ENCODE assay signal across 1 cellular context in the genomic region with DNA sequence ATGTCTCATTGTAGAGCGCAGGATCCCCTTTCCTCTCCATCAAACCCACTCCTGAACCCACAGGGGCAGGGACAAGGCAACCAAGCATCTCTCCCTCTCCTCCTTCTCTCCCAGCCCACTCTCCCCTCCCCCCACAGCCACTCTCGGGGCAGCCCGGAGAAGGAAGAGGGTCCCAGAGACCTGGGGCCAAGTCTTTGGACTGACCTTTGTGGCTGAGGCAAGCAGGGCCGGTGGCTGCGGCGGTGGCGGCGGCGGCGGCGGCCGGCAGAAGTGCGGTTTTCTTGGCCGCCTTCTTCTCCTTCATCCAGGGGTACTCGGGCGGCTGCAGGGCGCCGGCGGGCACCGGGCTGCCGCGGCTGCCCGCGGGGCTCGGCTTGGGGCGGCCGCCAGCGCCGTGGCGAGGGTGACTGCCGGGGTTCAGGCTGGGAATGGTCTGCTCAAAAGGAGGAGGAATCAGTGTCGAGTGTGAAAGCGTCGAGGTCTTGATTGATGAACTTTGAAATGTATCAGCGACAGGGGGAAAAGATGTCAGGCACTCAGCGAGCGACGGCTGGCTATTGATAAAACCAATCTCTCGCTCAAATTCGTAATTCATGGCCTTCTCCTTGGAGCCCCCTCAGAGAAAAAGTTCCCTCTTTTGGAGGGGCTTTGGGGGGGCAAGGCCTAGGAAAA.
TF ChIP-seq lines count a peak whose summit lies in the region.

No MANE protein-coding gene starts in this region.

TF ChIP-seq in GM23338, 12 proteins besides CTCF, POLR2A, EP300 and RAD21 (continued from another document):
- TF ChIP-seq, protein P1, sequence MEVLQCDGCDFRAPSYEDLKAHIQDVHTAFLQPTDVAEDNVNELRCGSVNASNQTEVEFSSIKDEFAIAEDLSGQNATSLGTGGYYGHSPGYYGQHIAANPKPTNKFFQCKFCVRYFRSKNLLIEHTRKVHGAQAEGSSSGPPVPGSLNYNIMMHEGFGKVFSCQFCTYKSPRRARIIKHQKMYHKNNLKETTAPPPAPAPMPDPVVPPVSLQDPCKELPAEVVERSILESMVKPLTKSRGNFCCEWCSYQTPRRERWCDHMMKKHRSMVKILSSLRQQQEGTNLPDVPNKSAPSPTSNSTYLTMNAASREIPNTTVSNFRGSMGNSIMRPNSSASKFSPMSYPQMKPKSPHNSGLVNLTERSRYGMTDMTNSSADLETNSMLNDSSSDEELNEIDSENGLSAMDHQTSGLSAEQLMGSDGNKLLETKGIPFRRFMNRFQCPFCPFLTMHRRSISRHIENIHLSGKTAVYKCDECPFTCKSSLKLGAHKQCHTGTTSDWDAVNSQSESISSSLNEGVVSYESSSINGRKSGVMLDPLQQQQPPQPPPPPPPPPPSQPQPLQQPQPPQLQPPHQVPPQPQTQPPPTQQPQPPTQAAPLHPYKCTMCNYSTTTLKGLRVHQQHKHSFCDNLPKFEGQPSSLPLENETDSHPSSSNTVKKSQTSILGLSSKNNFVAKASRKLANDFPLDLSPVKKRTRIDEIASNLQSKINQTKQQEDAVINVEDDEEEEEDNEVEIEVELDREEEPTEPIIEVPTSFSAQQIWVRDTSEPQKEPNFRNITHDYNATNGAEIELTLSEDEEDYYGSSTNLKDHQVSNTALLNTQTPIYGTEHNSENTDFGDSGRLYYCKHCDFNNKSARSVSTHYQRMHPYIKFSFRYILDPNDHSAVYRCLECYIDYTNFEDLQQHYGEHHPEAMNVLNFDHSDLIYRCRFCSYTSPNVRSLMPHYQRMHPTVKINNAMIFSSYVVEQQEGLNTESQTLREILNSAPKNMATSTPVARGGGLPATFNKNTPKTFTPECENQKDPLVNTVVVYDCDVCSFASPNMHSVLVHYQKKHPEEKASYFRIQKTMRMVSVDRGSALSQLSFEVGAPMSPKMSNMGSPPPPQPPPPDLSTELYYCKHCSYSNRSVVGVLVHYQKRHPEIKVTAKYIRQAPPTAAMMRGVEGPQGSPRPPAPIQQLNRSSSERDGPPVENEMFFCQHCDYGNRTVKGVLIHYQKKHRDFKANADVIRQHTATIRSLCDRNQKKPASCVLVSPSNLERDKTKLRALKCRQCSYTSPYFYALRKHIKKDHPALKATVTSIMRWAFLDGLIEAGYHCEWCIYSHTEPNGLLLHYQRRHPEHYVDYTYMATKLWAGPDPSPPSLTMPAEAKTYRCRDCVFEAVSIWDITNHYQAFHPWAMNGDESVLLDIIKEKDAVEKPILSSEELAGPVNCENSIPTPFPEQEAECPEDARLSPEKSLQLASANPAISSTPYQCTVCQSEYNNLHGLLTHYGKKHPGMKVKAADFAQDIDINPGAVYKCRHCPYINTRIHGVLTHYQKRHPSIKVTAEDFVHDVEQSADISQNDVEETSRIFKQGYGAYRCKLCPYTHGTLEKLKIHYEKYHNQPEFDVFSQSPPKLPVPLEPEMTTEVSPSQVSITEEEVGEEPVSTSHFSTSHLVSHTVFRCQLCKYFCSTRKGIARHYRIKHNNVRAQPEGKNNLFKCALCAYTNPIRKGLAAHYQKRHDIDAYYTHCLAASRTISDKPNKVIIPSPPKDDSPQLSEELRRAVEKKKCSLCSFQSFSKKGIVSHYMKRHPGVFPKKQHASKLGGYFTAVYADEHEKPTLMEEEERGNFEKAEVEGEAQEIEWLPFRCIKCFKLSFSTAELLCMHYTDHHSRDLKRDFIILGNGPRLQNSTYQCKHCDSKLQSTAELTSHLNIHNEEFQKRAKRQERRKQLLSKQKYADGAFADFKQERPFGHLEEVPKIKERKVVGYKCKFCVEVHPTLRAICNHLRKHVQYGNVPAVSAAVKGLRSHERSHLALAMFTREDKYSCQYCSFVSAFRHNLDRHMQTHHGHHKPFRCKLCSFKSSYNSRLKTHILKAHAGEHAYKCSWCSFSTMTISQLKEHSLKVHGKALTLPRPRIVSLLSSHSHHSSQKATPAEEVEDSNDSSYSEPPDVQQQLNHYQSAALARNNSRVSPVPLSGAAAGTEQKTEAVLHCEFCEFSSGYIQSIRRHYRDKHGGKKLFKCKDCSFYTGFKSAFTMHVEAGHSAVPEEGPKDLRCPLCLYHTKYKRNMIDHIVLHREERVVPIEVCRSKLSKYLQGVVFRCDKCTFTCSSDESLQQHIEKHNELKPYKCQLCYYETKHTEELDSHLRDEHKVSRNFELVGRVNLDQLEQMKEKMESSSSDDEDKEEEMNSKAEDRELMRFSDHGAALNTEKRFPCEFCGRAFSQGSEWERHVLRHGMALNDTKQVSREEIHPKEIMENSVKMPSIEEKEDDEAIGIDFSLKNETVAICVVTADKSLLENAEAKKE (CRISPR knock-in tag; IDR thresholded peaks at IDR 0.05) = no peak
- TF ChIP-seq STAT1 (IDR thresholded peaks at IDR 0.05; ENCODE audit: unreplicated experiment) (no peak), EZH2 (IDR thresholded peaks at IDR 0.05; ENCODE audit: low read depth, unreplicated experiment) (peak; percentile 89), POLR2AphosphoS5 (IDR thresholded peaks at IDR 0.05; ENCODE audit: low read depth) (no peak)
